In genomic region chr1:226741009-226741408, GRCh38 we compare ENCODE assay signal across 1 cellular context.
TF ChIP-seq lines count a peak whose summit lies in the region.

No MANE protein-coding gene starts in this region.

TF ChIP-seq in HEK293, 187 proteins besides CTCF, POLR2A, EP300 and RAD21 (continued from another document):
- TF ChIP-seq TSHZ1 (tag by site-specific recombination; IDR thresholded peaks at IDR 0.05; ENCODE audit: borderline replicate concordance) (peak; percentile 62; the same call in 1 of the 2 replicates), SCRT2 (tag by site-specific recombination; IDR thresholded peaks at IDR 0.05) (no peak), HIC1 (tag by site-specific recombination; IDR thresholded peaks at IDR 0.05) (peak; percentile 36; the same call in 1 of the 2 replicates), ZFP37 (tag by site-specific recombination; IDR thresholded peaks at IDR 0.05) (peak; percentile 49; the same call in 1 of the 2 replicates), SP7 (tag by site-specific recombination; IDR thresholded peaks at IDR 0.05) (0 out of 2 replicates have a peak, but pooled peaks have one; percentile 24), PRDM6 (tag by site-specific recombination; IDR thresholded peaks at IDR 0.05) (no peak), ZNF704 (tag by site-specific recombination; IDR thresholded peaks at IDR 0.05) (no peak), ZNF514 (tag by site-specific recombination; IDR thresholded peaks at IDR 0.05) (no peak), ZNF510 (tag by site-specific recombination; IDR thresholded peaks at IDR 0.05; ENCODE audit: insufficient replicate concordance) (no peak), ZNF626 (tag by site-specific recombination; IDR thresholded peaks at IDR 0.05) (no peak), ZNF629 (tag by site-specific recombination; IDR thresholded peaks at IDR 0.05) (peak; percentile 89), ZNF48 (tag by site-specific recombination; IDR thresholded peaks at IDR 0.05) (no peak), ZBTB21 (tag by site-specific recombination; IDR thresholded peaks at IDR 0.05) (peak; percentile 58), AEBP2 (tag by site-specific recombination; IDR thresholded peaks at IDR 0.05; ENCODE audit: borderline replicate concordance) (no peak), RBAK (tag by site-specific recombination; IDR thresholded peaks at IDR 0.05) (no peak), OSR2 (tag by site-specific recombination; IDR thresholded peaks at IDR 0.05) (peak; percentile 77)
